In genomic region chr1:96878640-96879039, GRCh38 we compare ENCODE assay signal across 29 cellular contexts.
"Had no signal": no experiment of that assay in that cellular context is flagged by ENCODE, and none has a peak within 500 bp of the region (broad histone marks: within the 10 kb centered on the region; RNA-seq: fewer than 3 reads in every experiment).

No MANE protein-coding gene starts in this region.

- H3K4me2 ChIP-seq: neural progenitor cell had no signal

- H2AFZ ChIP-seq: neural progenitor cell, parathyroid adenoma had no signal

- H3K4me3 ChIP-seq: neural progenitor cell, ovary, psoas muscle, right lobe of liver, sigmoid colon, stomach, thoracic aorta, thyroid gland, tibial nerve, upper lobe of left lung, vagina had no signal

- H3K9me3 Mint-ChIP-seq: stimulated activated naive CD8-positive, alpha-beta T cell treated with anti-CD3 and anti-CD28 coated beads, Interleukin-15, Interleukin-2, amounts not matched to agents 100 ng/mL and 50 ng/mL, for 24 hours had no signal

- H3K79me2 ChIP-seq: parathyroid adenoma had no signal

- H3K36me3 ChIP-seq: neural progenitor cell, ovary, right lobe of liver, sigmoid colon, stomach, thoracic aorta, thyroid gland, tibial nerve, upper lobe of left lung, vagina had no signal

- DNase-seq: naive B cell; natural killer cell; occipital lobe; ovary; posterior cingulate gyrus; psoas muscle; right cardiac atrium; right lobe of liver; sigmoid colon; stimulated activated CD4-positive, alpha-beta T cell treated with anti-CD3 and anti-CD28 coated beads, Interleukin-15, amount 100 ng/mL, for 24 hours; stimulated activated CD4-positive, alpha-beta T cell treated with anti-CD3 and anti-CD28 coated beads, Interleukin-2, amount 100 ng/mL, for 24 hours; stimulated activated CD4-positive, alpha-beta T cell treated with anti-CD3 and anti-CD28 coated beads, Interleukin-2, amount 100 ng/mL, for 48 hours; stimulated activated CD4-positive, alpha-beta T cell treated with anti-CD3 and anti-CD28 coated beads, Interleukin-4, amount 100 ng/mL, for 24 hours; stimulated activated naive B cell treated with anti-CD40 and anti-IgM and Interleukin-4, amounts not matched to agents 10 μg/mL and 1 μg/mL and 100 μg/mL, for 72 hours; stimulated activated naive CD4-positive, alpha-beta T cell treated with Interleukin-2 at 50 U/mL for 16 hours; stomach; thyroid gland; trophoblast cell; upper lobe of left lung had no signal

- H3K27me3 ChIP-seq: neural progenitor cell, ovary, right lobe of liver, sigmoid colon, stomach, thyroid gland, tibial nerve, upper lobe of left lung, vagina had no signal

- H3K9me3 ChIP-seq: ovary, psoas muscle, right lobe of liver, sigmoid colon, thyroid gland, upper lobe of left lung, vagina had no signal

- H3K36me3 Mint-ChIP-seq: naive B cell; natural killer cell; neural progenitor cell; stimulated activated effector memory CD8-positive, alpha-beta T cell treated with anti-CD3 and anti-CD28 coated beads, Interleukin-12 subunit alpha, Interleukin-12 subunit beta, amount 100 ng/mL, for 72 hours; stimulated activated naive B cell treated with anti-CD40 and anti-IgM and Interleukin-4, amounts not matched to agents 10 μg/mL and 1 μg/mL and 100 μg/mL, for 72 hours had no signal

- H3K4me3 Mint-ChIP-seq: naive B cell; natural killer cell; nephron; neural progenitor cell; stimulated activated effector memory CD8-positive, alpha-beta T cell treated with anti-CD3 and anti-CD28 coated beads, Interleukin-12 subunit alpha, Interleukin-12 subunit beta, amount 100 ng/mL, for 72 hours; stimulated activated naive B cell treated with anti-CD40 and anti-IgM and Interleukin-4, amounts not matched to agents 10 μg/mL and 1 μg/mL and 100 μg/mL, for 72 hours; stimulated activated naive CD8-positive, alpha-beta T cell treated with anti-CD3 and anti-CD28 coated beads, Interleukin-15, Interleukin-2, amounts not matched to agents 100 ng/mL and 50 ng/mL, for 24 hours had no signal

- H3K27me3 Mint-ChIP-seq: progenitor cell of endocrine pancreas had no signal

- H3K4me1 ChIP-seq: neural progenitor cell, parathyroid adenoma, psoas muscle, right lobe of liver, stomach, thyroid gland, tibial nerve, upper lobe of left lung, vagina had no signal

- H3K9ac ChIP-seq: neural progenitor cell, parathyroid adenoma had no signal

- ATAC-seq: natural killer cell; psoas muscle; right cardiac atrium; right lobe of liver; stimulated activated effector memory CD8-positive, alpha-beta T cell treated with anti-CD3 and anti-CD28 coated beads, Interleukin-12 subunit alpha, Interleukin-12 subunit beta, amount 100 ng/mL, for 72 hours; stimulated activated naive B cell treated with anti-CD40 and anti-IgM and Interleukin-4, amounts not matched to agents 10 μg/mL and 1 μg/mL and 100 μg/mL, for 72 hours had no signal

- FAIRE-seq: urothelium cell line had no signal

- H3K27ac ChIP-seq: neural progenitor cell, ovary, parathyroid adenoma, psoas muscle, right lobe of liver, sigmoid colon, stomach, thoracic aorta, thyroid gland, tibial nerve, upper lobe of left lung, vagina had no signal

- H3K4me1 Mint-ChIP-seq: naive B cell; natural killer cell; nephron; neural progenitor cell; stimulated activated effector memory CD8-positive, alpha-beta T cell treated with anti-CD3 and anti-CD28 coated beads, Interleukin-12 subunit alpha, Interleukin-12 subunit beta, amount 100 ng/mL, for 72 hours; stimulated activated naive B cell treated with anti-CD40 and anti-IgM and Interleukin-4, amounts not matched to agents 10 μg/mL and 1 μg/mL and 100 μg/mL, for 72 hours had no signal

- H3K27ac Mint-ChIP-seq: naive B cell; natural killer cell; nephron; neural progenitor cell; progenitor cell of endocrine pancreas; stimulated activated effector memory CD8-positive, alpha-beta T cell treated with anti-CD3 and anti-CD28 coated beads, Interleukin-12 subunit alpha, Interleukin-12 subunit beta, amount 100 ng/mL, for 72 hours; stimulated activated naive B cell treated with anti-CD40 and anti-IgM and Interleukin-4, amounts not matched to agents 10 μg/mL and 1 μg/mL and 100 μg/mL, for 72 hours; stimulated activated naive CD8-positive, alpha-beta T cell treated with anti-CD3 and anti-CD28 coated beads, Interleukin-15, Interleukin-2, amounts not matched to agents 100 ng/mL and 50 ng/mL, for 24 hours had no signal
